24 cellular contexts compared by ENCODE assay signal in genomic region chr3:46453526-46454208, GRCh38. TPM values are rescaled to one million over a fixed set of nuclear protein-coding genes. Genes with fewer than 3 reads are reported as not detected.
DNase-seq lines count a peak whose midpoint lies in the region; ATAC-seq, FAIRE-seq and TF ChIP-seq lines count a peak whose summit lies in the region.
"Had no signal": no experiment of that assay in that cellular context is flagged by ENCODE, and none has a peak within 500 bp of the region (broad histone marks: within the 10 kb centered on the region; RNA-seq: fewer than 3 reads in every experiment).

No MANE protein-coding gene starts in this region.

- no TSS peak for BruUV-seq in HCT116 (replicated peaks; lab: Mats Ljungman, UMichigan)

- H3K9ac ChIP-seq in BLaER1 treated with 17β-estradiol and CSF1 and Interleukin-3, amounts not matched to agents 10 nM and 100 nM = no peak overlapping the region
- no peak overlapping the region for H3K9ac ChIP-seq in HCT116 (ENCODE audit: low read length)
- H3K9ac ChIP-seq: SK-N-SH had no signal

- H3K36me3 ChIP-seq in BLaER1 treated with 17β-estradiol and CSF1 and Interleukin-3, amounts not matched to agents 10 nM and 100 nM = no peaks in the 10 kb centered on the region
- H3K36me3 ChIP-seq in HCT116 (ENCODE audit: control insufficient read depth in 1 of 2, insufficient read depth in 2 of 2, low read length in 2 of 2) = no peaks in the 10 kb centered on the region
- H3K36me3 ChIP-seq in bronchial epithelial cell (ENCODE audit: control insufficient read depth, insufficient read depth, low read length) = no peaks in the 10 kb centered on the region
- H3K36me3 ChIP-seq in lower lobe of right lung = no peaks in the 10 kb centered on the region
- H3K36me3 ChIP-seq: BE2C had no signal

- H3K27me3 ChIP-seq in BLaER1 treated with 17β-estradiol and CSF1 and Interleukin-3, amounts not matched to agents 10 nM and 100 nM = no peaks in the 10 kb centered on the region
- 0 out of 2 replicates have a peak, but pooled peaks cover 13% of the 10 kb centered on the region for H3K27me3 ChIP-seq in HCT116 (ENCODE audit: insufficient read depth, low read length)
- H3K27me3 ChIP-seq in bronchial epithelial cell (ENCODE audit: control insufficient read depth, insufficient read depth, low read length) = no peaks in the 10 kb centered on the region
- no peaks in the 10 kb centered on the region for H3K27me3 ChIP-seq in lower lobe of right lung (ENCODE audit: low read depth)
- H3K27me3 ChIP-seq: BE2C had no signal

- POLR2A ChIA-PET in HCT116 (lab: Charles Lee) = no interaction called here

- no peak overlapping the region for H3K4me3 ChIP-seq in BLaER1 treated with 17β-estradiol and CSF1 and Interleukin-3, amounts not matched to agents 10 nM and 100 nM
- no peak overlapping the region for H3K4me3 ChIP-seq in HCT116 (replicated peaks in 1 of 2; ENCODE audit: low read depth in 1 of 2, low read length in 2 of 2)
- H3K4me3 ChIP-seq in bronchial epithelial cell (ENCODE audit: low read depth, low read length) = no peak overlapping the region
- H3K4me3 ChIP-seq in lower lobe of right lung = no peak overlapping the region
- H3K4me3 ChIP-seq: A549, GM12878 had no signal

- TF ChIP-seq RAD21 in HCT116 (IDR thresholded peaks at IDR 0.05; ENCODE audit: low read depth) = no peak

- H2AFZ ChIP-seq in HCT116 (ENCODE audit: low read depth, low read length, poor library complexity, severe bottlenecking) = no peak overlapping the region

- peak overlapping the region in 10 of 11 experiments; percentile 17 to 72 (median 56); a peak in 19 of 22 replicates for H3K4me2 ChIP-seq in BLaER1 treated with 17β-estradiol and CSF1 and Interleukin-3, amounts not matched to agents 10 nM and 100 nM
- no peak overlapping the region for H3K4me2 ChIP-seq in HCT116 (ENCODE audit: low read length)
- H3K4me2 ChIP-seq: A549, SK-N-SH had no signal

- ATAC-seq in HCT116 (no peak), GM18517 (IDR thresholded peaks at IDR 0.05; ENCODE audit: unreplicated experiment) (no peak), lower lobe of right lung (no peak), HG02885 (IDR thresholded peaks at IDR 0.05; ENCODE audit: poor library complexity, unreplicated experiment) (no peak)
- ATAC-seq: A549, GM12878 had no signal

- peaks cover 4 to 27% (median 21%) of the 10 kb centered on the region in 10 experiments for H3K4me1 ChIP-seq in BLaER1 treated with 17β-estradiol and CSF1 and Interleukin-3, amounts not matched to agents 10 nM and 100 nM
- no peaks in the 10 kb centered on the region for H3K4me1 ChIP-seq in HCT116 (ENCODE audit: control insufficient read depth in 1 of 2, insufficient read depth in 2 of 2, low read length in 2 of 2)
- H3K4me1 ChIP-seq in lower lobe of right lung = no peaks in the 10 kb centered on the region
- H3K4me1 ChIP-seq: A549, BE2C had no signal

- H3K27ac ChIP-seq in BLaER1 treated with 17β-estradiol and CSF1 and Interleukin-3, amounts not matched to agents 10 nM and 100 nM = no peak overlapping the region
- H3K27ac ChIP-seq in HCT116 (ENCODE audit: low read depth, low read length) (no peak overlapping the region), lower lobe of right lung (no peak overlapping the region)
- H3K27ac ChIP-seq: A549 had no signal

- CTCF ChIA-PET in HCT116 (lab: Charles Lee) = no interaction called here

- intact Hi-C loops in HCT116 (cut with micrococcal nuclease) (no loop called here), lower lobe of right lung (cut with DNase I) (no loop called here)

- DNase-seq in HCT116 (ENCODE audit: low read depth, low spot score) (no peak), bronchial epithelial cell (ENCODE audit: low read depth) (no peak), ureter (ENCODE audit: low spot score) (peak; percentile 18), lower lobe of right lung (no peak)
- DNase-seq: BE2C; CD4-positive, alpha-beta T cell; COR-L47; DMS79; GOT3; HCEC 1CT; KBM-7; NCI-H1092 treated with DMSO at 0.1 percent for 48 hours; NCI-H1436 treated with DMSO at 0.1 percent for 48 hours; NCI-H2029; NCI-H2227 treated with DMSO at 0.1 percent for 48 hours; NCI-H510A; NK-92 treated with Interleukin-12 subunit alpha and Interleukin-12 subunit beta, amount 100 ng/mL, for 24 hours; SIG-M5; SK-N-SH had no signal

- RAD21 ChIA-PET in HCT116 (lab: Charles Lee; ENCODE audit: low non-redundant PET in 1 of 2, low total read pairs in 2 of 2, uncharacterized antibody in 2 of 2, unreplicated experiment in 2 of 2) = no interaction called here

- no peaks in the 10 kb centered on the region for H4K20me1 ChIP-seq in BLaER1 treated with 17β-estradiol and CSF1 and Interleukin-3, amounts not matched to agents 10 nM and 100 nM
- H4K20me1 ChIP-seq in HCT116 (ENCODE audit: insufficient read depth) = no peaks in the 10 kb centered on the region

- TF ChIP-seq POLR2A in HCT116 (IDR thresholded peaks at IDR 0.05; ENCODE audit: borderline replicate concordance, extremely low read depth, insufficient read depth, insufficient read length) = no peak

- no peaks in the 10 kb centered on the region for H3K79me2 ChIP-seq in HCT116 (ENCODE audit: insufficient read depth, low read length)

- no peaks in the 10 kb centered on the region for H3K9me3 ChIP-seq in BLaER1 treated with 17β-estradiol and CSF1 and Interleukin-3, amounts not matched to agents 10 nM and 100 nM (replicated peaks in 1 of 11)
- no peaks in the 10 kb centered on the region for H3K9me3 ChIP-seq in HCT116 (ENCODE audit: control insufficient read depth in 1 of 2, insufficient read depth in 1 of 2, low read depth in 1 of 2, low read length in 2 of 2)
- no peaks in the 10 kb centered on the region for H3K9me3 ChIP-seq in lower lobe of right lung
- H3K9me3 ChIP-seq: A549, BE2C, SK-N-SH had no signal

- FAIRE-seq in bronchial epithelial cell (lab: Jason Lieb, UNC) = peak; percentile 64
- FAIRE-seq: A549, GM12878 had no signal

- no peaks in the 10 kb centered on the region for H3K9me2 ChIP-seq in HCT116 (ENCODE audit: insufficient read depth)
- H3K9me2 ChIP-seq: SK-N-SH had no signal

- TF ChIP-seq CTCF in HCT116 (IDR thresholded peaks at IDR 0.05 in 2 of 3, conservative IDR thresholded peaks at IDR 0.05 in 1 of 3; ENCODE audit: borderline replicate concordance in 1 of 3, insufficient read depth in 1 of 3, low read depth in 2 of 3, low read length in 2 of 3) (no peak), bronchial epithelial cell (IDR thresholded peaks at IDR 0.05; ENCODE audit: insufficient read depth, low read length, severe bottlenecking) (no peak), lower lobe of right lung (IDR thresholded peaks at IDR 0.05) (no peak)

TF ChIP-seq in HCT116, 20 proteins besides CTCF, POLR2A, EP300 and RAD21:
- TF ChIP-seq REST (IDR thresholded peaks at IDR 0.05; ENCODE audit: low read depth) = 0 out of 2 replicates have a peak, but pooled peaks have one; percentile 24
- TF ChIP-seq TCF7L2 (IDR thresholded peaks at IDR 0.05; ENCODE audit: borderline replicate concordance, extremely low read depth, insufficient read depth, insufficient read length) = no peak

RNA-seq across cellular contexts. Expression of gene LTF, which starts 11.0 kb away (rescaled TPM):
- not detected for total RNA-seq in HCT116 (2021; ENCODE audit: unreplicated experiment)
- 0.03 TPM in 1 of 2 replicates, not detected in the other for polyA plus RNA-seq in HCT116 (2012)
- total RNA-seq in bronchial epithelial cell = under 0.01 TPM in 1 of 2 replicates, not detected in the other
- 1.5 TPM for total RNA-seq in ureter
- 53.5 TPM for total RNA-seq in lower lobe of right lung
- total RNA-seq: CD4-positive, alpha-beta T cell had no signal
- polyA plus RNA-seq: A549, SK-N-SH had no signal

RNA-seq across cellular contexts. Expression of gene RTP3, which starts 44.1 kb away (rescaled TPM):
- total RNA-seq in HCT116 (2021; ENCODE audit: unreplicated experiment) (not detected), bronchial epithelial cell (not detected in 2 replicates), ureter (not detected), lower lobe of right lung (not detected)
- not detected in 2 replicates for polyA plus RNA-seq in HCT116 (2012)
- total RNA-seq: CD4-positive, alpha-beta T cell; GM12878 had no signal
- polyA plus RNA-seq: A549, SK-N-SH had no signal

RNA-seq across cellular contexts. Expression of gene CCRL2, which starts 46.6 kb away (rescaled TPM):
- total RNA-seq in HCT116 (2021; ENCODE audit: unreplicated experiment) (not detected), bronchial epithelial cell (0.13 and 0.26 TPM in 2 replicates), ureter (6.3 TPM), lower lobe of right lung (23.5 TPM)
- 0.13 TPM in 1 of 2 replicates, not detected in the other for polyA plus RNA-seq in HCT116 (2012)
- polyA plus RNA-seq: A549, SK-N-SH had no signal

Comparison
In these comparisons a context has a peak if more than half of its experiments do, and no peak if none do; other contexts are left out.
1. RNA of gene LTF, which starts 11.0 kb away (total RNA-seq): 53.5 TPM in lower lobe of right lung (single experiment); 1.5 TPM in ureter (single experiment), not detected in HCT116 (single experiment) and under 0.01 TPM in bronchial epithelial cell; every median in the first group is over 10 times any median in the second.